ENCODE assay signal across 28 cellular contexts in the genomic region with DNA sequence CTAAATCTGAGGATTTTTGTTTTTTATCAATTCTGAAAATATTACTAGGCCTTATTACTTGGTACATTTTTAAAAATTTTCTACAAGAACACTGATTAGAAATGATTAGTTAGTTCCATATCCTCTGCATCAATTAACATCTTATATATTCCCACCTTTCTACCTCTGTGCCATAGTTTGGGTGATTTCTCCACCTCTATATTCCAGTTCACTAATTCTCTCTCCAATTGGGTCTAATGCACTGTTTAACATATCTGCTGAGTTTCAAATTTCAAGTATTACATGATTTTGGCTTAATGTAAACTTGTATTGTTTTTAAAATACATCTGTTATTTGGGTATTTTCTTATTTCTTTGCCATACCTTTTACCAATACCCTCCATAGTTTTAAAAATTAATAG.
"Had no signal": no experiment of that assay in that cellular context is flagged by ENCODE, and none has a peak within 500 bp of the region (broad histone marks: within the 10 kb centered on the region; RNA-seq: fewer than 3 reads in every experiment).

No MANE protein-coding gene starts in this region.

- H3K4me1 ChIP-seq: neural progenitor cell, parathyroid adenoma, psoas muscle, right lobe of liver, sigmoid colon, stomach, thyroid gland, tibial nerve, upper lobe of left lung, vagina had no signal

- FAIRE-seq: small intestine, urothelium cell line had no signal

- DNase-seq: natural killer cell; occipital lobe; ovary; psoas muscle; right cardiac atrium; right lobe of liver; sigmoid colon; small intestine; stimulated activated CD4-positive, alpha-beta T cell treated with anti-CD3 and anti-CD28 coated beads, Interleukin-15, amount 100 ng/mL, for 24 hours; stimulated activated CD4-positive, alpha-beta T cell treated with anti-CD3 and anti-CD28 coated beads, Interleukin-2, amount 100 ng/mL, for 24 hours; stimulated activated CD4-positive, alpha-beta T cell treated with anti-CD3 and anti-CD28 coated beads, Interleukin-2, amount 100 ng/mL, for 48 hours; stimulated activated CD4-positive, alpha-beta T cell treated with anti-CD3 and anti-CD28 coated beads, Interleukin-4, amount 100 ng/mL, for 24 hours; stimulated activated naive B cell treated with anti-CD40 and anti-IgM and Interleukin-4, amounts not matched to agents 10 μg/mL and 1 μg/mL and 100 μg/mL, for 72 hours; stimulated activated naive CD4-positive, alpha-beta T cell treated with Interleukin-2 at 50 U/mL for 16 hours; stomach; thyroid gland; trophoblast cell; upper lobe of left lung had no signal

- H3K27ac ChIP-seq: neural progenitor cell, ovary, parathyroid adenoma, psoas muscle, right lobe of liver, sigmoid colon, stomach, thoracic aorta, thyroid gland, tibial nerve, upper lobe of left lung, vagina had no signal

- H3K27me3 ChIP-seq: neural progenitor cell, ovary, right lobe of liver, sigmoid colon, stomach, thyroid gland, tibial nerve, upper lobe of left lung, vagina had no signal

- H3K9ac ChIP-seq: neural progenitor cell, parathyroid adenoma had no signal

- H3K4me3 ChIP-seq: neural progenitor cell, ovary, psoas muscle, right lobe of liver, sigmoid colon, stomach, thoracic aorta, thyroid gland, tibial nerve, upper lobe of left lung, vagina had no signal

- H2AFZ ChIP-seq: neural progenitor cell, parathyroid adenoma had no signal

- H3K36me3 ChIP-seq: neural progenitor cell, ovary, right lobe of liver, sigmoid colon, stomach, thoracic aorta, thyroid gland, tibial nerve, upper lobe of left lung, vagina had no signal

- H3K27me3 Mint-ChIP-seq: progenitor cell of endocrine pancreas; stimulated activated naive B cell treated with anti-CD40 and anti-IgM and Interleukin-4, amounts not matched to agents 10 μg/mL and 1 μg/mL and 100 μg/mL, for 72 hours; stimulated activated naive CD8-positive, alpha-beta T cell treated with anti-CD3 and anti-CD28 coated beads, Interleukin-15, Interleukin-2, amounts not matched to agents 100 ng/mL and 50 ng/mL, for 24 hours had no signal

- H3K27ac Mint-ChIP-seq: natural killer cell; nephron; neural progenitor cell; progenitor cell of endocrine pancreas; stimulated activated effector memory CD8-positive, alpha-beta T cell treated with anti-CD3 and anti-CD28 coated beads, Interleukin-12 subunit alpha, Interleukin-12 subunit beta, amount 100 ng/mL, for 72 hours; stimulated activated naive B cell treated with anti-CD40 and anti-IgM and Interleukin-4, amounts not matched to agents 10 μg/mL and 1 μg/mL and 100 μg/mL, for 72 hours; stimulated activated naive CD8-positive, alpha-beta T cell treated with anti-CD3 and anti-CD28 coated beads, Interleukin-15, Interleukin-2, amounts not matched to agents 100 ng/mL and 50 ng/mL, for 24 hours had no signal

- H3K4me1 Mint-ChIP-seq: natural killer cell; nephron; stimulated activated effector memory CD8-positive, alpha-beta T cell treated with anti-CD3 and anti-CD28 coated beads, Interleukin-12 subunit alpha, Interleukin-12 subunit beta, amount 100 ng/mL, for 72 hours; stimulated activated naive B cell treated with anti-CD40 and anti-IgM and Interleukin-4, amounts not matched to agents 10 μg/mL and 1 μg/mL and 100 μg/mL, for 72 hours had no signal

- H3K36me3 Mint-ChIP-seq: stimulated activated effector memory CD8-positive, alpha-beta T cell treated with anti-CD3 and anti-CD28 coated beads, Interleukin-12 subunit alpha, Interleukin-12 subunit beta, amount 100 ng/mL, for 72 hours; stimulated activated naive B cell treated with anti-CD40 and anti-IgM and Interleukin-4, amounts not matched to agents 10 μg/mL and 1 μg/mL and 100 μg/mL, for 72 hours had no signal

- H3K79me2 ChIP-seq: parathyroid adenoma had no signal

- H3K4me3 Mint-ChIP-seq: natural killer cell; nephron; neural progenitor cell; stimulated activated effector memory CD8-positive, alpha-beta T cell treated with anti-CD3 and anti-CD28 coated beads, Interleukin-12 subunit alpha, Interleukin-12 subunit beta, amount 100 ng/mL, for 72 hours; stimulated activated naive B cell treated with anti-CD40 and anti-IgM and Interleukin-4, amounts not matched to agents 10 μg/mL and 1 μg/mL and 100 μg/mL, for 72 hours; stimulated activated naive CD8-positive, alpha-beta T cell treated with anti-CD3 and anti-CD28 coated beads, Interleukin-15, Interleukin-2, amounts not matched to agents 100 ng/mL and 50 ng/mL, for 24 hours had no signal

- ATAC-seq: natural killer cell; psoas muscle; right cardiac atrium; right lobe of liver; stimulated activated effector memory CD8-positive, alpha-beta T cell treated with anti-CD3 and anti-CD28 coated beads, Interleukin-12 subunit alpha, Interleukin-12 subunit beta, amount 100 ng/mL, for 72 hours; stimulated activated naive B cell treated with anti-CD40 and anti-IgM and Interleukin-4, amounts not matched to agents 10 μg/mL and 1 μg/mL and 100 μg/mL, for 72 hours had no signal

- H3K9me3 ChIP-seq: ovary, psoas muscle, thoracic aorta, thyroid gland, vagina had no signal

- H3K4me2 ChIP-seq: neural progenitor cell had no signal
